Comparison of ENCODE assay signal across 29 cellular contexts in the genomic region with DNA sequence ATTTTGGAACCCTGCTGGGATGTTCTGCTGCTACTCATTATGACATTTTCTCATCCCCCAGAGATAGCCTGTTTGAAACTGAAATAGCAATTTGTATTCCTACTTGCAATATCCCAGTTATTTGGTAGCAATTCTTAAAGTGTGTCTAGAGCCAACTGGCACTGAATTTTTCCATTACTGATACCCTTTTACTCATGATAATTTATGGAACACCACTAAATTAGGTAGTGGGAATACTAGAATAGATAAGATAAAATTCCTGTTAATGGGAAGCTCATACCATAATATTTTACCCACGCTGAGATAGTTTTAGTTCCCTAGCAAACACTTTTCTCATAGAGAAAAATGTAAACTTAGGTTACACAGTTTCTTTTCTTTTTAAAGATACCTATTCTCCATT.
"Had no signal": no experiment of that assay in that cellular context is flagged by ENCODE, and none has a peak within 500 bp of the region (broad histone marks: within the 10 kb centered on the region; RNA-seq: fewer than 3 reads in every experiment).

No MANE protein-coding gene starts in this region.

- H3K36me3 ChIP-seq: gastroesophageal sphincter, left lung, ovary, uterus had no signal

- H3K4me3 Mint-ChIP-seq: activated CD4-positive, alpha-beta memory T cell treated with anti-CD3 and anti-CD28 coated beads for 36 hours; activated CD4-positive, alpha-beta T cell treated with anti-CD3 and anti-CD28 coated beads, Interleukin-2, amount 10 ng/mL, durations not matched to agents 24 days and 14 days; effector memory CD8-positive, alpha-beta T cell; naive B cell; nephron progenitor cell; stimulated activated memory B cell treated with anti-CD40 and anti-IgM and Interleukin-4, amounts not matched to agents 10 μg/mL and 1 μg/mL and 100 μg/mL, for 72 hours; stimulated activated naive CD8-positive, alpha-beta T cell treated with anti-CD3 and anti-CD28 coated beads, Interleukin-15, amount 100 ng/mL, for 72 hours; T-helper 1 cell treated with Interleukin-12 subunit alpha and Interleukin-12 subunit beta and Interleukin-4 antibody, amounts not matched to agents 30 μg/mL and 1 μg/mL, for 36 hours; type B pancreatic cell had no signal

- H3K27me3 Mint-ChIP-seq: activated CD4-positive, alpha-beta memory T cell treated with anti-CD3 and anti-CD28 coated beads for 36 hours; progenitor cell of endocrine pancreas; stimulated activated memory B cell treated with anti-CD40 and anti-IgM and Interleukin-4, amounts not matched to agents 10 μg/mL and 1 μg/mL and 100 μg/mL, for 72 hours; stimulated activated naive CD8-positive, alpha-beta T cell treated with anti-CD3 and anti-CD28 coated beads, Interleukin-15, amount 100 ng/mL, for 72 hours; type B pancreatic cell had no signal

- H3K27ac Mint-ChIP-seq: activated CD4-positive, alpha-beta memory T cell treated with anti-CD3 and anti-CD28 coated beads for 36 hours; activated CD4-positive, alpha-beta T cell treated with anti-CD3 and anti-CD28 coated beads, Interleukin-2, amount 10 ng/mL, durations not matched to agents 24 days and 14 days; effector memory CD8-positive, alpha-beta T cell; naive B cell; nephron progenitor cell; stimulated activated memory B cell treated with anti-CD40 and anti-IgM and Interleukin-4, amounts not matched to agents 10 μg/mL and 1 μg/mL and 100 μg/mL, for 72 hours; stimulated activated naive CD8-positive, alpha-beta T cell treated with anti-CD3 and anti-CD28 coated beads, Interleukin-15, amount 100 ng/mL, for 72 hours; T-helper 1 cell treated with Interleukin-12 subunit alpha and Interleukin-12 subunit beta and Interleukin-4 antibody, amounts not matched to agents 30 μg/mL and 1 μg/mL, for 36 hours; type B pancreatic cell had no signal

- DNase-seq: activated CD4-positive, alpha-beta memory T cell treated with anti-CD3 and anti-CD28 coated beads for 36 hours; activated CD4-positive, alpha-beta T cell treated with anti-CD3 and anti-CD28 coated beads, Interleukin-2, amount 10 ng/mL, durations not matched to agents 24 days and 14 days; activated CD4-positive, CD25-positive, alpha-beta regulatory T cell treated with anti-CD3 and anti-CD28 coated beads, Interleukin-2, amount 50 U/mL, for 72 hours; activated CD8-positive, alpha-beta memory T cell treated with anti-CD3 and anti-CD28 coated beads, Interleukin-2, amount 50 U/mL, for 4 hours; activated gamma-delta T cell; activated naive CD4-positive, alpha-beta T cell treated with anti-CD3 and anti-CD28 coated beads, Interleukin-2, amount 50 U/mL, for 16 hours; activated T-cell treated with anti-CD3 and anti-CD28 coated beads, Interleukin-2, amount 50 U/mL, for 1 hour; amniotic stem cell; cortex of kidney; effector memory CD8-positive, alpha-beta T cell; erythroblast; left lung; mammary epithelial cell; naive B cell; nephron progenitor cell; ovary; stimulated activated CD4-positive, alpha-beta T cell treated with anti-CD3 and anti-CD28 coated beads, Interleukin-1b, Interleukin-23, amount 100 ng/mL, for 48 hours; stimulated activated CD4-positive, alpha-beta T cell treated with anti-CD3 and anti-CD28 coated beads, Interleukin-4, amount 100 ng/mL, for 4 hours; stimulated activated CD8-positive, alpha-beta memory T cell treated with anti-CD3 and anti-CD28 coated beads, Interleukin-4, amount 100 ng/mL, for 48 hours; stimulated activated naive CD8-positive, alpha-beta T cell treated with anti-CD3 and anti-CD28 coated beads, Interleukin-15, amount 100 ng/mL, for 72 hours; SW 1271; T-helper 9 cell had no signal

- H3K4me1 Mint-ChIP-seq: naive B cell; stimulated activated memory B cell treated with anti-CD40 and anti-IgM and Interleukin-4, amounts not matched to agents 10 μg/mL and 1 μg/mL and 100 μg/mL, for 72 hours had no signal

- H3K36me3 Mint-ChIP-seq: activated CD4-positive, alpha-beta memory T cell treated with anti-CD3 and anti-CD28 coated beads for 36 hours; naive B cell; stimulated activated memory B cell treated with anti-CD40 and anti-IgM and Interleukin-4, amounts not matched to agents 10 μg/mL and 1 μg/mL and 100 μg/mL, for 72 hours; type B pancreatic cell had no signal

- ATAC-seq: effector memory CD8-positive, alpha-beta T cell; gastroesophageal sphincter; stimulated activated memory B cell treated with anti-CD40 and anti-IgM and Interleukin-4, amounts not matched to agents 10 μg/mL and 1 μg/mL and 100 μg/mL, for 72 hours; stimulated activated naive CD8-positive, alpha-beta T cell treated with anti-CD3 and anti-CD28 coated beads, Interleukin-15, amount 100 ng/mL, for 72 hours had no signal

- H3K9me3 Mint-ChIP-seq: activated CD4-positive, alpha-beta memory T cell treated with anti-CD3 and anti-CD28 coated beads for 36 hours; effector memory CD8-positive, alpha-beta T cell; nephron progenitor cell; type B pancreatic cell had no signal

- H3K27me3 ChIP-seq: gastroesophageal sphincter, left lung, ovary, uterus had no signal

- H3K4me3 ChIP-seq: gastroesophageal sphincter, ovary, smooth muscle cell, uterus had no signal

- H3K9me3 ChIP-seq: gastroesophageal sphincter, left lung, ovary, uterus had no signal

- H3K27ac ChIP-seq: gastroesophageal sphincter, left lung, ovary, uterus had no signal
